10 cellular contexts compared by ENCODE assay signal in the genomic region with DNA sequence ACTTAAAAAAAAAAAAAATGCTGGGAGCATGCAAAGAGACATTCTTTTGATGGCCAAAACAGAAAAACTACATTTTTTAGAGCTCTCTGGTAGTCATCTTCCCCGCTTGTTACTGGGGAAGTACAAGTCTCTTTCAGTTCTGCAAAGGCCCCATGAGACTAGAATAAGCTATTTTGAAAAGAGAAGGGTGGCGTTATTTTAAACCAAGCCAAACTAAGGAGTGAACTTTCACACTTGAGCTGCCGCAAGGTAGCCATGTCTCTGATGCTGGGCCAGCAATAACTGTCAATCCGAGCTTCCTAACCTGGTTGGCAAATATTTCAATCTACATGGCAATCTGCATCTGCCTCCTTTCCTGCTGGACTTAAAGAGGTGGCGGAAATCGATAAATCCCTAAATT.
DNase-seq lines count a peak whose midpoint lies in the region; ATAC-seq and TF ChIP-seq lines count a peak whose summit lies in the region.
"Had no signal": no experiment of that assay in that cellular context is flagged by ENCODE, and none has a peak within 500 bp of the region (broad histone marks: within the 10 kb centered on the region; RNA-seq: fewer than 3 reads in every experiment).

No MANE protein-coding gene starts in this region.

- H3K27me3 Mint-ChIP-seq in activated CD4-positive, alpha-beta memory T cell treated with anti-CD3 and anti-CD28 coated beads for 36 hours, result no peaks in the 10 kb centered on the region
- H3K27me3 Mint-ChIP-seq in endothelial cell (ENCODE audit: unreplicated experiment), result no peaks in the 10 kb centered on the region

- no peaks in the 10 kb centered on the region for H3K79me2 ChIP-seq in OCI-LY7 (ENCODE audit: insufficient read depth, low read depth, low read length)

- peaks cover 2% of the 10 kb centered on the region for H3K4me1 Mint-ChIP-seq in activated CD4-positive, alpha-beta memory T cell treated with anti-CD3 and anti-CD28 coated beads for 36 hours (ENCODE audit: low read depth)
- H3K4me1 Mint-ChIP-seq in endothelial cell (ENCODE audit: unreplicated experiment), result no peaks in the 10 kb centered on the region

- CTCF ChIA-PET in OCI-LY7 (lab: Charles Lee; ENCODE audit: unreplicated experiment), result no interaction called here
- CTCF ChIA-PET in activated CD4-positive, alpha-beta memory T cell treated with anti-CD3 and anti-CD28 coated beads for 36 hours (lab: Charles Lee), result no interaction called here

- TF ChIP-seq CTCF in OCI-LY7 (conservative IDR thresholded peaks at IDR 0.05; ENCODE audit: low read length) (no peak), endothelial cell (IDR thresholded peaks at IDR 0.05; ENCODE audit: unreplicated experiment) (no peak)

- POLR2A ChIA-PET in OCI-LY7 (lab: Charles Lee), result interaction anchor here (0.5 to 1.0 kb wide), 7 partner anchors 15 to 1325 kb away, joined by 3 to 5 read pairs (median 3); no protein-coding TSS in a partner anchor
- POLR2A ChIA-PET in activated CD4-positive, alpha-beta memory T cell treated with anti-CD3 and anti-CD28 coated beads for 36 hours (lab: Charles Lee), result no interaction called here

- no peaks in the 10 kb centered on the region for H3K9me3 Mint-ChIP-seq in activated CD4-positive, alpha-beta memory T cell treated with anti-CD3 and anti-CD28 coated beads for 36 hours
- no peaks in the 10 kb centered on the region for H3K9me3 Mint-ChIP-seq in endothelial cell (ENCODE audit: unreplicated experiment)

- no peaks in the 10 kb centered on the region for H3K9me2 ChIP-seq in OCI-LY7 (ENCODE audit: insufficient read depth, low read length)

- no peak overlapping the region for H3K4me3 Mint-ChIP-seq in activated CD4-positive, alpha-beta memory T cell treated with anti-CD3 and anti-CD28 coated beads for 36 hours
- no peak overlapping the region for H3K4me3 Mint-ChIP-seq in endothelial cell (ENCODE audit: unreplicated experiment)
- H3K4me3 Mint-ChIP-seq: CD14-positive monocyte had no signal

- H3K36me3 ChIP-seq in OCI-LY7 (ENCODE audit: insufficient read depth, low read length), result no peaks in the 10 kb centered on the region

- no peak overlapping the region for H3K27ac Mint-ChIP-seq in activated CD4-positive, alpha-beta memory T cell treated with anti-CD3 and anti-CD28 coated beads for 36 hours
- no peak overlapping the region for H3K27ac Mint-ChIP-seq in endothelial cell (ENCODE audit: unreplicated experiment)
- H3K27ac Mint-ChIP-seq: CD14-positive monocyte had no signal

- peak; percentile 86 for DNase-seq in OCI-LY7 (ENCODE audit: low spot score)
- DNase-seq in T-helper 2 cell, result no peak
- DNase-seq in activated CD4-positive, alpha-beta memory T cell treated with anti-CD3 and anti-CD28 coated beads for 36 hours, result no peak
- DNase-seq in endothelial cell (ENCODE audit: low spot score), result no peak
- DNase-seq in stimulated activated CD4-positive, alpha-beta T cell treated with anti-CD3 and anti-CD28 coated beads, Interleukin-4, amount 100 ng/mL, for 24 hours, result no peak
- DNase-seq: MM.1S had no signal

- peak overlapping the region; percentile 81 for H2AFZ ChIP-seq in OCI-LY7 (ENCODE audit: low read length)

- H3K27ac ChIP-seq in OCI-LY7 (ENCODE audit: low read depth, low read length, poor library complexity, severe bottlenecking), result peak overlapping the region; percentile 74

- ATAC-seq in GM18498 (IDR thresholded peaks at IDR 0.05; ENCODE audit: unreplicated experiment) (peak; percentile 85), GM21367 (IDR thresholded peaks at IDR 0.05; ENCODE audit: unreplicated experiment) (peak; percentile 98), HG03066 (IDR thresholded peaks at IDR 0.05; ENCODE audit: low read depth, unreplicated experiment) (peak; percentile 87)

- no TSS peak for BruUV-seq in OCI-LY7 (replicated peaks; lab: Mats Ljungman, UMichigan)

- intact Hi-C loops in OCI-LY7 (cut with micrococcal nuclease; ENCODE audit: unreplicated experiment), result no loop called here
- intact Hi-C loops in activated CD4-positive, alpha-beta memory T cell treated with anti-CD3 and anti-CD28 coated beads for 36 hours (cut with micrococcal nuclease), result no loop called here

- peaks cover 14% of the 10 kb centered on the region for H3K36me3 Mint-ChIP-seq in activated CD4-positive, alpha-beta memory T cell treated with anti-CD3 and anti-CD28 coated beads for 36 hours
- peaks cover 20% of the 10 kb centered on the region for H3K36me3 Mint-ChIP-seq in endothelial cell (ENCODE audit: low read depth, unreplicated experiment)

- peaks cover 51% of the 10 kb centered on the region for H3K4me1 ChIP-seq in OCI-LY7 (ENCODE audit: insufficient read depth, low read length, poor library complexity, severe bottlenecking)

- H3K9me3 ChIP-seq in OCI-LY7 (ENCODE audit: low read length), result no peaks in the 10 kb centered on the region; the same call in 1 of the 2 replicates

- peak overlapping the region; percentile 50 for H3K4me2 ChIP-seq in OCI-LY7 (ENCODE audit: low read length)

- H4K20me1 ChIP-seq in OCI-LY7 (ENCODE audit: insufficient read depth, low read length), result no peaks in the 10 kb centered on the region

- peak overlapping the region; percentile 12 for H3K4me3 ChIP-seq in OCI-LY7 (ENCODE audit: low read depth, low read length, poor library complexity, severe bottlenecking)
